8 cellular contexts compared by ENCODE assay signal in genomic region chr17:58308173-58308984, GRCh38. TPM values are rescaled to one million over a fixed set of nuclear protein-coding genes. Genes with fewer than 3 reads are reported as not detected.
A peak's percentile ranks its signal among the peaks of the same experiment; 100 is the strongest.
DNase-seq lines count a peak whose midpoint lies in the region; ATAC-seq, FAIRE-seq and TF ChIP-seq lines count a peak whose summit lies in the region.

No MANE protein-coding gene starts in this region.

- H3K4me1 ChIP-seq in HepG2 (ENCODE audit: insufficient read depth, low read length), result peaks cover 18% of the 10 kb centered on the region

- H3K9ac ChIP-seq in HepG2 (ENCODE audit: insufficient read depth, low read depth, low read length), result no peak overlapping the region

- no peak for TF ChIP-seq POLR2A in HepG2 (IDR thresholded peaks at IDR 0.05; ENCODE audit: insufficient read depth in 1 of 2, low read depth in 2 of 2, low read length in 2 of 2)

- ATAC-seq in HepG2 (peak; percentile 88), GM18870 (IDR thresholded peaks at IDR 0.05; ENCODE audit: unreplicated experiment) (no peak), HG02571 (IDR thresholded peaks at IDR 0.05; ENCODE audit: unreplicated experiment) (no peak)

- peak; percentile 28 for FAIRE-seq in HepG2 (lab: Jason Lieb, UNC)

- CTCF ChIA-PET in AG04449 (lab: Yijun Ruan, JAX), result interaction anchor here (1.9 to 3.0 kb wide), 2 partner anchors 9 to 140 kb away, joined by 5 to 20 read pairs; no protein-coding TSS in a partner anchor
- CTCF ChIA-PET in HepG2 (lab: Yijun Ruan, JAX; ENCODE audit: low intra/inter-chr PET ratio, low total read pairs), result interaction anchor here (2.2 to 2.4 kb wide), 2 partner anchors 9 to 139 kb away, joined by 9 to 24 read pairs; no protein-coding TSS in a partner anchor

- 22% methylated on average over 24 of the region's 32 CpGs for WGBS in HepG2 (ENCODE audit: low lambda C conversion rate)

- H3K36me3 ChIP-seq in HepG2 (replicated peaks in 1 of 2; ENCODE audit: control insufficient read depth in 1 of 2, insufficient read depth in 2 of 2, low read length in 2 of 2), result no peaks in the 10 kb centered on the region

- TF ChIP-seq EP300 in HepG2 (IDR thresholded peaks at IDR 0.05; ENCODE audit: low read depth in 2 of 2, low read length in 2 of 2) (no peak), HepG2 (CRISPR knock-in tag; IDR thresholded peaks at IDR 0.05; ENCODE audit: borderline replicate concordance) (no peak)

- H3K4me3 ChIP-seq in AG04449 (ENCODE audit: low read depth, low read length) (no peak overlapping the region), HepG2 (replicated peaks in 1 of 3; ENCODE audit: insufficient read depth in 1 of 3, low read depth in 2 of 3, low read length in 3 of 3) (peak overlapping the region in 1 of 3 experiments; percentile 44; a peak in 1 of 6 replicates)

- DNase-seq in AG04449 (ENCODE audit: low read depth, low spot score) (no peak), astrocyte of the hippocampus (ENCODE audit: low read depth, low spot score) (peak; percentile 21), HepG2 (ENCODE audit: low spot score) (peak; percentile 39), NCI-H1694 (lab: John Stamatoyannopoulos, UW) (no peak), NCI-H2171 treated with DMSO at 0.1 percent for 48 hours (lab: John Stamatoyannopoulos, UW) (no peak)

- BruUV-seq in HepG2 (replicated peaks; lab: Mats Ljungman, UMichigan), result no TSS peak

- TF ChIP-seq RAD21 in HepG2 (CRISPR knock-in tag; IDR thresholded peaks at IDR 0.05), result peak; percentile 83

- in situ Hi-C loops in HepG2 (cut with HindIII; ENCODE audit: extremely low pct_ligation_motif_present, low pct_unique_long_range_greater_than_20kb), result loop anchor here (5.0 kb wide), 1 partner anchor 139 kb away; no protein-coding TSS in a partner anchor

- TF ChIP-seq CTCF in AG04449 (IDR thresholded peaks at IDR 0.05; ENCODE audit: insufficient read depth, low read length, missing control alignments) (peak; percentile 45), GM12874 (IDR thresholded peaks at IDR 0.05; ENCODE audit: insufficient read depth, low read depth, low read length) (0 out of 2 replicates have a peak, but pooled peaks have one; percentile 8), HepG2 (CRISPR knock-in tag; IDR thresholded peaks at IDR 0.05) (peak; percentile 92)

- no peak overlapping the region for H2AFZ ChIP-seq in HepG2 (ENCODE audit: low read length)

- H3K27me3 ChIP-seq in HepG2 (ENCODE audit: control insufficient read depth in 1 of 2, insufficient read depth in 2 of 2, low read length in 2 of 2), result peaks cover 30 to 91% of the 10 kb centered on the region in 2 experiments; a peak in 4 of 5 replicates

- H3K27ac ChIP-seq in HepG2 (ENCODE audit: extremely low read length, insufficient read depth, low read length), result no peak overlapping the region

- H3K9me3 ChIP-seq in HepG2 (ENCODE audit: low read length), result no peaks in the 10 kb centered on the region

- peak overlapping the region; percentile 56 for H3K4me2 ChIP-seq in HepG2 (ENCODE audit: low read depth, low read length)

- no peaks in the 10 kb centered on the region for H3K79me2 ChIP-seq in HepG2 (ENCODE audit: insufficient read depth, low read length)

- intact Hi-C loops in HepG2 (cut with micrococcal nuclease; ENCODE audit: unreplicated experiment), result loop anchor here (2.0 kb wide), 1 partner anchor 138 kb away; no protein-coding TSS in a partner anchor

- no peaks in the 10 kb centered on the region for H4K20me1 ChIP-seq in HepG2 (ENCODE audit: insufficient read depth, low read length)

- POLR2A ChIA-PET in AG04449 (lab: Yijun Ruan, JAX) (no interaction called here), HepG2 (lab: Yijun Ruan, JAX) (interaction anchor here (0.9 to 1.6 kb wide), 4 partner anchors 9 to 109 kb away, joined by 3 to 4 read pairs (median 3); partner anchors contain the start of gene RNF43)

TF ChIP-seq in HepG2, 621 proteins besides CTCF, POLR2A, EP300 and RAD21 (continues in another document):
- TF ChIP-seq ATF3 (CRISPR knock-in tag; IDR thresholded peaks at IDR 0.05) (no peak), ZFP36L2 (CRISPR knock-in tag; IDR thresholded peaks at IDR 0.05) (no peak), ZNF713 (CRISPR knock-in tag; IDR thresholded peaks at IDR 0.05) (no peak), ZNF282 (IDR thresholded peaks at IDR 0.05; ENCODE audit: partially characterized antibody) (no peak)

RNA-seq across cellular contexts. Expression of gene TSPOAP1, which starts 20.2 kb away (rescaled TPM):
- total RNA-seq in HepG2 (2016; rRNA removed; fragmentation: Illumina TruSeq; extraction: Trizol), result not detected in 2 replicates
- total RNA-seq in HepG2 (2016; cell fraction: cytosol; rRNA removed; fragmentation: Illumina TruSeq; extraction: Trizol; ENCODE audit: low read depth), result not detected in 2 replicates
- not detected in 2 replicates for total RNA-seq in HepG2 (2016; cell fraction: insoluble cytoplasmic fraction; rRNA removed; fragmentation: Illumina TruSeq; extraction: Trizol)
- total RNA-seq in HepG2 (2016; cell fraction: membrane; rRNA removed; fragmentation: Illumina TruSeq; extraction: Trizol), result not detected in 2 replicates
- total RNA-seq in HepG2 (2016; cell fraction: nucleus; rRNA removed; fragmentation: Illumina TruSeq; extraction: Trizol), result not detected in 2 replicates
- polyA plus RNA-seq in HepG2 (2011; rRNA removed), result 0.25 TPM in 1 of 2 replicates, not detected in the other
- polyA plus RNA-seq in HepG2 (2011; cell fraction: cytosol; rRNA removed), result 0.03 TPM in 1 of 2 replicates, not detected in the other
- polyA plus RNA-seq in HepG2 (2011; cell fraction: nucleus; rRNA removed), result 0.09 and 0.50 TPM in 2 replicates
- 0.03 TPM in 1 of 2 replicates, not detected in the other for polyA plus RNA-seq in HepG2 (2012)
- polyA plus RNA-seq in HepG2 (2016; cell fraction: cytosol; fragmentation: Illumina TruSeq; extraction: Trizol; ENCODE audit: low read depth), result not detected in 2 replicates
- polyA plus RNA-seq in HepG2 (2016; cell fraction: insoluble cytoplasmic fraction; fragmentation: Illumina TruSeq; extraction: Trizol; ENCODE audit: low read depth), result not detected in 2 replicates
- not detected in 2 replicates for polyA plus RNA-seq in HepG2 (2016; cell fraction: membrane; fragmentation: Illumina TruSeq; extraction: Trizol; ENCODE audit: low read depth)
- not detected in 2 replicates for polyA plus RNA-seq in HepG2 (2016; cell fraction: nucleus; fragmentation: Illumina TruSeq; extraction: Trizol; ENCODE audit: insufficient read depth, low read depth)
- 0.26 TPM in 1 of 2 replicates, not detected in the other for polyA minus RNA-seq in HepG2 (2011; rRNA and poly(A)+ RNA removed; ENCODE audit: low replicate concordance)
- polyA minus RNA-seq in HepG2 (2011; cell fraction: cytosol; rRNA and poly(A)+ RNA removed), result not detected in 2 replicates
- under 0.01 TPM in 1 of 2 replicates, not detected in the other for polyA minus RNA-seq in HepG2 (2011; cell fraction: nucleus; rRNA and poly(A)+ RNA removed)

RNA-seq across cellular contexts. Expression of gene MPO, which starts 27.6 kb away (rescaled TPM):
- not detected in 2 replicates for total RNA-seq in HepG2 (2016; rRNA removed; fragmentation: Illumina TruSeq; extraction: Trizol)
- not detected in 2 replicates for total RNA-seq in HepG2 (2016; cell fraction: cytosol; rRNA removed; fragmentation: Illumina TruSeq; extraction: Trizol; ENCODE audit: low read depth)
- total RNA-seq in HepG2 (2016; cell fraction: insoluble cytoplasmic fraction; rRNA removed; fragmentation: Illumina TruSeq; extraction: Trizol), result not detected in 2 replicates
- not detected in 2 replicates for total RNA-seq in HepG2 (2016; cell fraction: membrane; rRNA removed; fragmentation: Illumina TruSeq; extraction: Trizol)
- not detected in 2 replicates for total RNA-seq in HepG2 (2016; cell fraction: nucleus; rRNA removed; fragmentation: Illumina TruSeq; extraction: Trizol)
- polyA plus RNA-seq in HepG2 (2011; rRNA removed), result not detected in 2 replicates
- polyA plus RNA-seq in HepG2 (2011; cell fraction: cytosol; rRNA removed), result not detected in 2 replicates
- polyA plus RNA-seq in HepG2 (2011; cell fraction: nucleus; rRNA removed), result 0.06 and 0.09 TPM in 2 replicates
- not detected in 2 replicates for polyA plus RNA-seq in HepG2 (2012)
- not detected in 2 replicates for polyA plus RNA-seq in HepG2 (2016; cell fraction: cytosol; fragmentation: Illumina TruSeq; extraction: Trizol; ENCODE audit: low read depth)
- not detected in 2 replicates for polyA plus RNA-seq in HepG2 (2016; cell fraction: insoluble cytoplasmic fraction; fragmentation: Illumina TruSeq; extraction: Trizol; ENCODE audit: low read depth)
- polyA plus RNA-seq in HepG2 (2016; cell fraction: membrane; fragmentation: Illumina TruSeq; extraction: Trizol; ENCODE audit: low read depth), result not detected in 2 replicates
- not detected in 2 replicates for polyA plus RNA-seq in HepG2 (2016; cell fraction: nucleus; fragmentation: Illumina TruSeq; extraction: Trizol; ENCODE audit: insufficient read depth, low read depth)
- polyA minus RNA-seq in HepG2 (2011; rRNA and poly(A)+ RNA removed; ENCODE audit: low replicate concordance), result not detected in 2 replicates
- polyA minus RNA-seq in HepG2 (2011; cell fraction: cytosol; rRNA and poly(A)+ RNA removed), result not detected in 2 replicates
- polyA minus RNA-seq in HepG2 (2011; cell fraction: nucleus; rRNA and poly(A)+ RNA removed), result not detected in 2 replicates

RNA-seq across cellular contexts. Expression of gene SUPT4H1, which starts 43.6 kb away (rescaled TPM):
- 155 and 252 TPM in 2 replicates for total RNA-seq in HepG2 (2016; rRNA removed; fragmentation: Illumina TruSeq; extraction: Trizol)
- total RNA-seq in HepG2 (2016; cell fraction: cytosol; rRNA removed; fragmentation: Illumina TruSeq; extraction: Trizol; ENCODE audit: low read depth), result 72.2 and 76.4 TPM in 2 replicates
- 169 and 290 TPM in 2 replicates for total RNA-seq in HepG2 (2016; cell fraction: insoluble cytoplasmic fraction; rRNA removed; fragmentation: Illumina TruSeq; extraction: Trizol)
- total RNA-seq in HepG2 (2016; cell fraction: membrane; rRNA removed; fragmentation: Illumina TruSeq; extraction: Trizol), result 130 and 134 TPM in 2 replicates
- total RNA-seq in HepG2 (2016; cell fraction: nucleus; rRNA removed; fragmentation: Illumina TruSeq; extraction: Trizol), result 74.4 and 75.7 TPM in 2 replicates
- polyA plus RNA-seq in HepG2 (2011; rRNA removed), result 231 and 244 TPM in 2 replicates
- polyA plus RNA-seq in HepG2 (2011; cell fraction: cytosol; rRNA removed), result 148 and 229 TPM in 2 replicates
- 65.5 and 71.0 TPM in 2 replicates for polyA plus RNA-seq in HepG2 (2011; cell fraction: nucleus; rRNA removed)
- polyA plus RNA-seq in HepG2 (2012), result 227 and 249 TPM in 2 replicates
- 105 and 107 TPM in 2 replicates for polyA plus RNA-seq in HepG2 (2016; cell fraction: cytosol; fragmentation: Illumina TruSeq; extraction: Trizol; ENCODE audit: low read depth)
- 309 and 341 TPM in 2 replicates for polyA plus RNA-seq in HepG2 (2016; cell fraction: insoluble cytoplasmic fraction; fragmentation: Illumina TruSeq; extraction: Trizol; ENCODE audit: low read depth)
- 144 and 156 TPM in 2 replicates for polyA plus RNA-seq in HepG2 (2016; cell fraction: membrane; fragmentation: Illumina TruSeq; extraction: Trizol; ENCODE audit: low read depth)
- polyA plus RNA-seq in HepG2 (2016; cell fraction: nucleus; fragmentation: Illumina TruSeq; extraction: Trizol; ENCODE audit: insufficient read depth, low read depth), result 164 and 191 TPM in 2 replicates
- polyA minus RNA-seq in HepG2 (2011; rRNA and poly(A)+ RNA removed; ENCODE audit: low replicate concordance), result 68.7 and 109 TPM in 2 replicates
- 45.1 and 56.8 TPM in 2 replicates for polyA minus RNA-seq in HepG2 (2011; cell fraction: cytosol; rRNA and poly(A)+ RNA removed)
- polyA minus RNA-seq in HepG2 (2011; cell fraction: nucleus; rRNA and poly(A)+ RNA removed), result 51.9 and 61.5 TPM in 2 replicates

Comparison
In these comparisons a context has a peak if more than half of its experiments do, and no peak if none do; other contexts are left out.
1. DNase-seq: peak in astrocyte of the hippocampus (single experiment) and HepG2 (single experiment); none in AG04449 (single experiment), NCI-H1694 (single experiment) and NCI-H2171 treated with DMSO at 0.1 percent for 48 hours (single experiment).
2. CTCF ChIP-seq: peak in every context shown above with its lines; median percentile 92 in HepG2; 45 in AG04449; 8 in GM12874.